ENCODE assay signal across 24 cellular contexts in the genomic region with DNA sequence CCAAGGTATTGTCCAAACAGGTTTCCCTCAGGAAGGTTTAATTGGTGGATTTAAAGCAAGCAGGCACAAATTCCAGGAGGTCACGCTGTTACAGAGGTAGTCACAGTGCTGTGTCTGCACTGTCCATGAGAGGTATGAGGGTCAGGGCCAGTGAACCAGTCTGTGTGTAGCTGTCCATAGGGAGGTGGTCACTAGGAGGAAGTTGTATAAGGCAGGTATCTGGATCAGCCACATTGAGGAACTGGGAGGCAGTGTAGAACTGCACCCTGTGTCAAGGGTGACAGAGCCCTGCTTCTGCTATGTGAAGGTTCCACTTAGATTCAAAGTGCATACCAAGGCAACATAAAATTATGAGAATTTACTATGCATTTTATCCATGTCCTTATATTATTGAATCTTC.
DNase-seq lines count a peak whose midpoint lies in the region; ATAC-seq, FAIRE-seq and TF ChIP-seq lines count a peak whose summit lies in the region.
"Had no signal": no experiment of that assay in that cellular context is flagged by ENCODE, and none has a peak within 500 bp of the region (broad histone marks: within the 10 kb centered on the region; RNA-seq: fewer than 3 reads in every experiment).

No MANE protein-coding gene starts in this region.

- H3K36me3 ChIP-seq in K562 (ENCODE audit: control insufficient read depth, insufficient read depth, low read length) = peaks cover 7% of the 10 kb centered on the region; the same call in 2 of the 3 replicates
- H3K36me3 ChIP-seq: colonic mucosa, Peyer's patch, prostate gland, transverse colon had no signal

- 100% methylated on average over 1 of the region's 1 CpG for WGBS in K562 (ENCODE audit: insufficient coverage, low coverage, missing lambda C conversion rate)

- TF ChIP-seq CTCF in K562 (IDR thresholded peaks at IDR 0.05 in 2 of 3, conservative IDR thresholded peaks at IDR 0.05 in 1 of 3; ENCODE audit: insufficient read depth in 2 of 3, low read depth in 1 of 3, low read length in 3 of 3) = no peak

- no peak overlapping the region for H3K4me2 ChIP-seq in K562 (ENCODE audit: insufficient read depth, low read length)

- 0 out of 2 replicates have a peak, but pooled peaks cover 2% of the 10 kb centered on the region for H3K9me3 ChIP-seq in K562 (replicated peaks; ENCODE audit: control insufficient read depth, insufficient read depth, low read depth, low read length)
- H3K9me3 ChIP-seq: colonic mucosa, Peyer's patch, prostate gland, transverse colon had no signal

- TF ChIP-seq RAD21 in K562 (CRISPR knock-in tag; conservative IDR thresholded peaks at IDR 0.05 in 1 of 2, IDR thresholded peaks at IDR 0.05 in 1 of 2) = no peak

- in situ Hi-C loops in K562 (cut with MboI) = no loop called here

- H3K9ac ChIP-seq in K562 (ENCODE audit: insufficient read depth in 1 of 2, low read depth in 2 of 2, low read length in 2 of 2) = no peak overlapping the region

- peak overlapping the region; percentile 47 for H3K27ac Mint-ChIP-seq in stimulated activated effector memory CD8-positive, alpha-beta T cell treated with anti-CD3 and anti-CD28 coated beads, Interleukin-12 subunit alpha, Interleukin-12 subunit beta, amount 100 ng/mL, for 72 hours
- no peak overlapping the region for H3K27ac Mint-ChIP-seq in activated naive CD4-positive, alpha-beta T cell treated with anti-CD3 and anti-CD28 coated beads, Interleukin-2, amount 50 U/mL, for 72 hours
- H3K27ac Mint-ChIP-seq: CD4-positive, CD25-positive, alpha-beta regulatory T cell had no signal

- H3K27me3 ChIP-seq in K562 (ENCODE audit: control insufficient read depth in 2 of 2, insufficient read depth in 2 of 2, low read length in 2 of 2) = no peaks in the 10 kb centered on the region
- H3K27me3 ChIP-seq: colonic mucosa, foreskin keratinocyte, Peyer's patch, transverse colon had no signal

- no peak for FAIRE-seq in K562 (lab: Jason Lieb, UNC)
- FAIRE-seq: bronchial epithelial cell, D721Med had no signal

- H3K4me3 Mint-ChIP-seq in stimulated activated effector memory CD8-positive, alpha-beta T cell treated with anti-CD3 and anti-CD28 coated beads, Interleukin-12 subunit alpha, Interleukin-12 subunit beta, amount 100 ng/mL, for 72 hours = no peak overlapping the region
- H3K4me3 Mint-ChIP-seq: CD4-positive, CD25-positive, alpha-beta regulatory T cell had no signal

- no peak overlapping the region for H2AFZ ChIP-seq in K562 (ENCODE audit: low read depth, low read length)

- TF ChIP-seq POLR2A in K562 (conservative IDR thresholded peaks at IDR 0.05) = no peak

- H3K4me3 ChIP-seq in K562 = no peak overlapping the region
- H3K4me3 ChIP-seq: colonic mucosa, Peyer's patch, prostate gland, transverse colon had no signal

- intact Hi-C loops in K562 (cut with micrococcal nuclease) = no loop called here

- DNase-seq in K562 (ENCODE audit: extremely low read depth in 1 of 4, low spot score in 3 of 4) = no peak
- DNase-seq in stimulated activated effector memory CD8-positive, alpha-beta T cell treated with anti-CD3 and anti-CD28 coated beads, Interleukin-12 subunit alpha, Interleukin-12 subunit beta, amount 100 ng/mL, for 72 hours (ENCODE audit: low spot score in 2 of 2) = no peak
- no peak for DNase-seq in activated T-cell treated with anti-CD3 and anti-CD28 coated beads for 4 hours
- no peak for DNase-seq in activated naive CD4-positive, alpha-beta T cell treated with anti-CD3 and anti-CD28 coated beads, Interleukin-2, amount 50 U/mL, for 72 hours (ENCODE audit: low spot score in 2 of 2)
- DNase-seq: activated CD4-positive, alpha-beta T cell treated with anti-CD3 and anti-CD28 coated beads for 1 hour; activated CD8-positive, alpha-beta memory T cell treated with anti-CD3 and anti-CD28 coated beads for 24 hours; activated naive CD4-positive, alpha-beta T cell treated with anti-CD3 and anti-CD28 coated beads, Interleukin-2, amount 50 U/mL, for 16 hours; CD4-positive, CD25-positive, alpha-beta regulatory T cell; colonic mucosa; effector memory CD4-positive, alpha-beta T cell; foreskin keratinocyte; NCI-H146; NCI-H524; Peyer's patch; SIG-M5; stimulated activated CD8-positive, alpha-beta memory T cell treated with anti-CD3 and anti-CD28 coated beads, Interleukin-4, amount 100 ng/mL, for 48 hours; SW 1271; transverse colon had no signal

- H3K4me1 ChIP-seq in K562 (replicated peaks in 1 of 2; ENCODE audit: control insufficient read depth in 2 of 2, insufficient read depth in 2 of 2, low read length in 2 of 2) = no peaks in the 10 kb centered on the region; a peak in 1 of 5 replicates
- H3K4me1 ChIP-seq: colonic mucosa, Peyer's patch, prostate gland, transverse colon had no signal

- ATAC-seq in GM21529 (IDR thresholded peaks at IDR 0.05; ENCODE audit: unreplicated experiment) (peak; percentile 66), HG03460 (IDR thresholded peaks at IDR 0.05; ENCODE audit: unreplicated experiment) (peak; percentile 59), K562 (peak; percentile 68), GM21367 (IDR thresholded peaks at IDR 0.05; ENCODE audit: unreplicated experiment) (no peak)
- ATAC-seq in stimulated activated effector memory CD8-positive, alpha-beta T cell treated with anti-CD3 and anti-CD28 coated beads, Interleukin-12 subunit alpha, Interleukin-12 subunit beta, amount 100 ng/mL, for 72 hours = no peak
- ATAC-seq in activated naive CD4-positive, alpha-beta T cell treated with anti-CD3 and anti-CD28 coated beads, Interleukin-2, amount 50 U/mL, for 72 hours = no peak
- ATAC-seq: foreskin keratinocyte had no signal

- no peaks in the 10 kb centered on the region for H3K9me1 ChIP-seq in K562 (ENCODE audit: control insufficient read depth, insufficient read depth, low read length)

- CTCF ChIA-PET in K562 (lab: Yijun Ruan, JAX; ENCODE audit: low intra/inter-chr PET ratio) = no interaction called here

- H3K36me3 Mint-ChIP-seq in stimulated activated effector memory CD8-positive, alpha-beta T cell treated with anti-CD3 and anti-CD28 coated beads, Interleukin-12 subunit alpha, Interleukin-12 subunit beta, amount 100 ng/mL, for 72 hours = no peaks in the 10 kb centered on the region
- peaks cover 0 to 9% of the 10 kb centered on the region in 2 donors for H3K36me3 Mint-ChIP-seq in activated naive CD4-positive, alpha-beta T cell treated with anti-CD3 and anti-CD28 coated beads, Interleukin-2, amount 50 U/mL, for 72 hours

- H3K79me2 ChIP-seq in K562 (ENCODE audit: control insufficient read depth, insufficient read depth, low read length) = peaks cover 33% of the 10 kb centered on the region; the same call in 2 of the 3 replicates

- H3K4me1 Mint-ChIP-seq in stimulated activated effector memory CD8-positive, alpha-beta T cell treated with anti-CD3 and anti-CD28 coated beads, Interleukin-12 subunit alpha, Interleukin-12 subunit beta, amount 100 ng/mL, for 72 hours = peaks cover 27% of the 10 kb centered on the region

- POLR2A ChIA-PET in K562 (lab: Yijun Ruan, JAX) = no interaction called here

- H4K20me1 ChIP-seq in K562 (replicated peaks; ENCODE audit: control insufficient read depth, insufficient read depth, low read length) = no peaks in the 10 kb centered on the region

- H3K27ac ChIP-seq in K562 (ENCODE audit: extremely low read depth, low read depth, low read length) = no peak overlapping the region
- H3K27ac ChIP-seq: colonic mucosa, foreskin keratinocyte, Peyer's patch, prostate gland, transverse colon had no signal

- BruUV-seq in K562 (replicated peaks; lab: Mats Ljungman, UMichigan) = no TSS peak

- H3K9me3 Mint-ChIP-seq in stimulated activated effector memory CD8-positive, alpha-beta T cell treated with anti-CD3 and anti-CD28 coated beads, Interleukin-12 subunit alpha, Interleukin-12 subunit beta, amount 100 ng/mL, for 72 hours = no peaks in the 10 kb centered on the region
- no peaks in the 10 kb centered on the region for H3K9me3 Mint-ChIP-seq in activated naive CD4-positive, alpha-beta T cell treated with anti-CD3 and anti-CD28 coated beads, Interleukin-2, amount 50 U/mL, for 72 hours

- no peak for TF ChIP-seq EP300 in K562 (IDR thresholded peaks at IDR 0.05; ENCODE audit: low read length)

TF ChIP-seq in K562, 482 proteins besides CTCF, POLR2A, EP300 and RAD21:
- TF ChIP-seq TCF3 (CRISPR knock-in tag; IDR thresholded peaks at IDR 0.05) = 0 out of 2 replicates have a peak, but pooled peaks have one; percentile 15
- TF ChIP-seq FOXA3 (CRISPR knock-in tag; conservative IDR thresholded peaks at IDR 0.05 in 1 of 2, IDR thresholded peaks at IDR 0.05 in 1 of 2) = 0 out of 4 replicates have a peak, but pooled peaks of 1 of the 2 experiments have one; percentile 48
- TF ChIP-seq MTA3 (IDR thresholded peaks at IDR 0.05; ENCODE audit: borderline replicate concordance) = no peak
- no peak for TF ChIP-seq THRAP3 (IDR thresholded peaks at IDR 0.05; ENCODE audit: borderline replicate concordance)
- TF ChIP-seq ZNF232 (CRISPR knock-in tag; IDR thresholded peaks at IDR 0.05) = no peak
TF ChIP-seq in K562: peak in this region for 2.

Comparison
In these comparisons a context has a peak if more than half of its experiments do, and no peak if none do; other contexts are left out.
1. ATAC-seq: peak in GM21529 (single experiment), HG03460 (single experiment) and K562 (single experiment); none in stimulated activated effector memory CD8-positive, alpha-beta T cell treated with anti-CD3 and anti-CD28 coated beads, Interleukin-12 subunit alpha, Interleukin-12 subunit beta, amount 100 ng/mL, for 72 hours (single experiment), GM21367 (single experiment) and activated naive CD4-positive, alpha-beta T cell treated with anti-CD3 and anti-CD28 coated beads, Interleukin-2, amount 50 U/mL, for 72 hours (0 of 2).